ENCODE assay signal across 24 cellular contexts in genomic region chr1:164590592-164590991, GRCh38. TPM values are rescaled to one million over a fixed set of nuclear protein-coding genes. Genes with fewer than 3 reads are reported as not detected.
DNase-seq lines count a peak whose midpoint lies in the region; ATAC-seq, FAIRE-seq and TF ChIP-seq lines count a peak whose summit lies in the region.
"Had no signal": no experiment of that assay in that cellular context is flagged by ENCODE, and none has a peak within 500 bp of the region (broad histone marks: within the 10 kb centered on the region; RNA-seq: fewer than 3 reads in every experiment).

No MANE protein-coding gene starts in this region.

- no peak overlapping the region for H3K9ac ChIP-seq in mesenchymal stem cell (ENCODE audit: low read length)
- H3K9ac ChIP-seq: GM23248 had no signal

- DNase-seq in HEK293T (ENCODE audit: extremely low spot score): no peak
- no peak for DNase-seq in body of pancreas
- no peak for DNase-seq in mesenchymal stem cell
- DNase-seq in small intestine: no peak
- no peak for DNase-seq in activated gamma-delta T cell treated with Interleukin-2 at 50 U/mL for 16 hours
- no peak for DNase-seq in activated CD8-positive, alpha-beta T cell treated with anti-CD3 and anti-CD28 coated beads, Interleukin-2, amount 10 ng/mL, durations not matched to agents 7 days and 5 days
- DNase-seq: activated CD4-positive, alpha-beta T cell treated with anti-CD3 and anti-CD28 coated beads, Interleukin-2, amount 10 ng/mL, durations not matched to agents 7 days and 5 days; activated naive CD4-positive, alpha-beta T cell treated with Interleukin-2 at 50 U/mL for 16 hours; anterior cingulate cortex; CD8-positive, alpha-beta T cell; DMS79 treated with DMSO at 0.1 percent for 48 hours; GM23248; MV-4-11; natural killer cell; NCI-H1930; NCI-H446; NK-92 treated with Interleukin-12 subunit alpha and Interleukin-12 subunit beta, amount 100 ng/mL, for 24 hours; stimulated activated CD4-positive, alpha-beta T cell treated with anti-CD3 and anti-CD28 coated beads, Interleukin-15, amount 100 ng/mL, for 24 hours; upper lobe of right lung had no signal

- no peak for TF ChIP-seq CTCF in body of pancreas (IDR thresholded peaks at IDR 0.05)

- H3K18ac ChIP-seq in mesenchymal stem cell (ENCODE audit: low read depth in 1 of 2, low read length in 2 of 2): no peak overlapping the region

- no peaks in the 10 kb centered on the region for H3K9me3 ChIP-seq in body of pancreas
- H3K9me3 ChIP-seq in mesenchymal stem cell (ENCODE audit: control insufficient read depth, low read length): no peaks in the 10 kb centered on the region
- no peaks in the 10 kb centered on the region for H3K9me3 ChIP-seq in small intestine (ENCODE audit: control insufficient read depth, low read depth)
- H3K9me3 ChIP-seq: upper lobe of right lung had no signal

- no peak overlapping the region for H3K4me2 ChIP-seq in mesenchymal stem cell (ENCODE audit: low read length, poor library complexity, severe bottlenecking)

- no peak overlapping the region for H2AFZ ChIP-seq in mesenchymal stem cell (ENCODE audit: low read depth, low read length)
- H2AFZ ChIP-seq: GM23248 had no signal

- H3K4me1 Mint-ChIP-seq in activated CD8-positive, alpha-beta T cell treated with anti-CD3 and anti-CD28 coated beads, Interleukin-2, amount 10 ng/mL, durations not matched to agents 7 days and 5 days (ENCODE audit: low read depth): no peaks in the 10 kb centered on the region
- H3K4me1 Mint-ChIP-seq: activated CD4-positive, alpha-beta T cell treated with anti-CD3 and anti-CD28 coated beads, Interleukin-2, amount 10 ng/mL, durations not matched to agents 7 days and 5 days; natural killer cell; stimulated activated memory B cell treated with anti-CD40 and anti-IgM and Interleukin-4, amounts not matched to agents 10 μg/mL and 1 μg/mL and 100 μg/mL, for 72 hours had no signal

- POLR2A ChIA-PET in HEK293T (lab: Yijun Ruan, JAX): interaction anchor here (1.2 kb wide), 2 partner anchors 15 to 32 kb away, joined by 3 to 4 read pairs; partner anchors contain the start of gene PBX1
- POLR2A ChIA-PET in activated CD8-positive, alpha-beta T cell treated with anti-CD3 and anti-CD28 coated beads, Interleukin-2, amount 10 ng/mL, durations not matched to agents 7 days and 5 days (lab: Charles Lee): no interaction called here

- H2BK15ac ChIP-seq in mesenchymal stem cell (ENCODE audit: low read depth, poor library complexity, severe bottlenecking): no peak overlapping the region

- no peak overlapping the region for H3K4me3 ChIP-seq in body of pancreas
- no peak overlapping the region for H3K4me3 ChIP-seq in mesenchymal stem cell (ENCODE audit: insufficient read depth in 1 of 2, low read depth in 1 of 2, low read length in 2 of 2)
- no peak overlapping the region for H3K4me3 ChIP-seq in small intestine (ENCODE audit: low read depth in 1 of 2, low read length in 2 of 2)
- H3K4me3 ChIP-seq: GM23248, K562, upper lobe of right lung had no signal

- no peaks in the 10 kb centered on the region for H3K27me3 Mint-ChIP-seq in activated CD8-positive, alpha-beta T cell treated with anti-CD3 and anti-CD28 coated beads, Interleukin-2, amount 10 ng/mL, durations not matched to agents 7 days and 5 days (ENCODE audit: low read depth)
- H3K27me3 Mint-ChIP-seq: stimulated activated memory B cell treated with anti-CD40 and anti-IgM and Interleukin-4, amounts not matched to agents 10 μg/mL and 1 μg/mL and 100 μg/mL, for 72 hours had no signal

- WGBS in body of pancreas, 2 donors: 71 to 86% methylated on average over 5 of the region's 5 CpGs
- WGBS in mesenchymal stem cell: 79% methylated on average over 3 of the region's 5 CpGs
- 35 to 53% (median 52%) methylated on average over 5 of the region's 5 CpGs for WGBS in small intestine, 3 donors

- H4K91ac ChIP-seq in mesenchymal stem cell (ENCODE audit: low read length): no peak overlapping the region

- H3K9me3 Mint-ChIP-seq in activated CD8-positive, alpha-beta T cell treated with anti-CD3 and anti-CD28 coated beads, Interleukin-2, amount 10 ng/mL, durations not matched to agents 7 days and 5 days (ENCODE audit: insufficient read depth): no peaks in the 10 kb centered on the region
- H3K9me3 Mint-ChIP-seq: activated CD4-positive, alpha-beta T cell treated with anti-CD3 and anti-CD28 coated beads, Interleukin-2, amount 10 ng/mL, durations not matched to agents 7 days and 5 days; natural killer cell; stimulated activated memory B cell treated with anti-CD40 and anti-IgM and Interleukin-4, amounts not matched to agents 10 μg/mL and 1 μg/mL and 100 μg/mL, for 72 hours had no signal

- FAIRE-seq in small intestine (lab: Jason Lieb, UNC): no peak
- FAIRE-seq: K562 had no signal

- CTCF ChIA-PET in HEK293T (lab: Yijun Ruan, JAX): interaction anchor here (0.7 to 2.3 kb wide), 3 partner anchors 12 to 277 kb away, joined by 6 read pairs; no protein-coding TSS in a partner anchor
- CTCF ChIA-PET in activated CD8-positive, alpha-beta T cell treated with anti-CD3 and anti-CD28 coated beads, Interleukin-2, amount 10 ng/mL, durations not matched to agents 7 days and 5 days (lab: Charles Lee): no interaction called here

- H2BK120ac ChIP-seq in mesenchymal stem cell (ENCODE audit: low read depth, low read length): peak overlapping the region; percentile 1

- H3K36me3 ChIP-seq in body of pancreas (replicated peaks in 1 of 2; ENCODE audit: insufficient read depth in 1 of 2, low read depth in 2 of 2): no peaks in the 10 kb centered on the region
- peaks cover 0 to 26% of the 10 kb centered on the region in 2 experiments for H3K36me3 ChIP-seq in mesenchymal stem cell (ENCODE audit: control insufficient read depth in 1 of 2, insufficient read depth in 2 of 2, low read depth in 1 of 2, low read length in 2 of 2)
- peaks cover 0 to 4% of the 10 kb centered on the region in 2 donors for H3K36me3 ChIP-seq in small intestine (ENCODE audit: control insufficient read depth in 2 of 2, insufficient read depth in 2 of 2, low read length in 2 of 2)

- no peak overlapping the region for H2BK12ac ChIP-seq in mesenchymal stem cell (ENCODE audit: low read length in 2 of 2)

- H3K27me3 ChIP-seq in body of pancreas (no peaks in the 10 kb centered on the region), mesenchymal stem cell (ENCODE audit: control insufficient read depth in 1 of 2, insufficient read depth in 1 of 2, low read length in 2 of 2) (no peaks in the 10 kb centered on the region), small intestine (ENCODE audit: control insufficient read depth in 2 of 2, insufficient read depth in 2 of 2, low read length in 2 of 2) (no peaks in the 10 kb centered on the region)
- H3K27me3 ChIP-seq: upper lobe of right lung had no signal

- peaks cover 12% of the 10 kb centered on the region for H3K79me1 ChIP-seq in mesenchymal stem cell (replicated peaks; ENCODE audit: low read length, poor library complexity, severe bottlenecking)

- no peak overlapping the region for H4K8ac ChIP-seq in mesenchymal stem cell (ENCODE audit: low read length)

- H2BK5ac ChIP-seq in mesenchymal stem cell (ENCODE audit: low read depth, low read length, poor library complexity, severe bottlenecking): no peak overlapping the region

- H3K14ac ChIP-seq in mesenchymal stem cell (ENCODE audit: low read length in 2 of 2): no peak overlapping the region

- no peak for TF ChIP-seq POLR2A in body of pancreas (IDR thresholded peaks at IDR 0.05)

- H3K27ac ChIP-seq in body of pancreas (peak overlapping the region; percentile 26 to 70 (median 62)), mesenchymal stem cell (ENCODE audit: low read length, poor library complexity, severe bottlenecking) (no peak overlapping the region), small intestine (ENCODE audit: low read depth in 1 of 2, low read length in 1 of 2) (peak overlapping the region; percentile 35 to 43)
- H3K27ac ChIP-seq: GM23248, RWPE1, upper lobe of right lung had no signal

- no peak overlapping the region for H3K4me3 Mint-ChIP-seq in activated CD8-positive, alpha-beta T cell treated with anti-CD3 and anti-CD28 coated beads, Interleukin-2, amount 10 ng/mL, durations not matched to agents 7 days and 5 days
- H3K4me3 Mint-ChIP-seq: activated CD4-positive, alpha-beta T cell treated with anti-CD3 and anti-CD28 coated beads, Interleukin-2, amount 10 ng/mL, durations not matched to agents 7 days and 5 days; CD8-positive, alpha-beta T cell; natural killer cell; stimulated activated memory B cell treated with anti-CD40 and anti-IgM and Interleukin-4, amounts not matched to agents 10 μg/mL and 1 μg/mL and 100 μg/mL, for 72 hours had no signal

- peak; percentile 3 for ATAC-seq in body of pancreas
- ATAC-seq in activated CD8-positive, alpha-beta T cell treated with anti-CD3 and anti-CD28 coated beads, Interleukin-2, amount 10 ng/mL, durations not matched to agents 7 days and 5 days: no peak
- no peak for ATAC-seq in GM21619 (IDR thresholded peaks at IDR 0.05; ENCODE audit: unreplicated experiment)
- no peak for ATAC-seq in HG02852 (IDR thresholded peaks at IDR 0.05; ENCODE audit: unreplicated experiment)
- ATAC-seq: CD8-positive, alpha-beta T cell; K562; natural killer cell; stimulated activated memory B cell treated with anti-CD40 and anti-IgM and Interleukin-4, amounts not matched to agents 10 μg/mL and 1 μg/mL and 100 μg/mL, for 72 hours; upper lobe of right lung had no signal

- H3K23ac ChIP-seq in mesenchymal stem cell (ENCODE audit: low read length in 2 of 2): no peak overlapping the region

- H3K4me1 ChIP-seq in body of pancreas (peaks cover 65% of the 10 kb centered on the region), mesenchymal stem cell (ENCODE audit: control insufficient read depth, insufficient read depth, low read depth, low read length) (peaks cover 13% of the 10 kb centered on the region), small intestine (ENCODE audit: control insufficient read depth in 2 of 2, insufficient read depth in 1 of 2, low read depth in 1 of 2, low read length in 1 of 2) (peaks cover 2 to 18% of the 10 kb centered on the region in 2 donors)

- H3K27ac Mint-ChIP-seq in activated CD8-positive, alpha-beta T cell treated with anti-CD3 and anti-CD28 coated beads, Interleukin-2, amount 10 ng/mL, durations not matched to agents 7 days and 5 days: no peak overlapping the region
- H3K27ac Mint-ChIP-seq: activated CD4-positive, alpha-beta T cell treated with anti-CD3 and anti-CD28 coated beads, Interleukin-2, amount 10 ng/mL, durations not matched to agents 7 days and 5 days; CD8-positive, alpha-beta T cell; natural killer cell; stimulated activated memory B cell treated with anti-CD40 and anti-IgM and Interleukin-4, amounts not matched to agents 10 μg/mL and 1 μg/mL and 100 μg/mL, for 72 hours had no signal

- no peak overlapping the region for H2AK5ac ChIP-seq in mesenchymal stem cell (ENCODE audit: low read length, severe bottlenecking)

- H3K36me3 Mint-ChIP-seq in activated CD8-positive, alpha-beta T cell treated with anti-CD3 and anti-CD28 coated beads, Interleukin-2, amount 10 ng/mL, durations not matched to agents 7 days and 5 days (ENCODE audit: low read depth): no peaks in the 10 kb centered on the region
- H3K36me3 Mint-ChIP-seq: CD8-positive, alpha-beta T cell; natural killer cell; stimulated activated memory B cell treated with anti-CD40 and anti-IgM and Interleukin-4, amounts not matched to agents 10 μg/mL and 1 μg/mL and 100 μg/mL, for 72 hours had no signal

- no peak overlapping the region for H3K4ac ChIP-seq in mesenchymal stem cell (ENCODE audit: low read depth in 1 of 2, low read length in 2 of 2)

- intact Hi-C loops in body of pancreas (cut with DNase I): no loop called here

RNA-seq across cellular contexts. Expression of gene PBX1, which starts 31.6 kb away (rescaled TPM):
- 100 to 1,000 TPM in 1 of 2 donors, 10 to 100 TPM in 1; 83.1 to 111 TPM for total RNA-seq in body of pancreas
- polyA plus RNA-seq in mesenchymal stem cell (2013, experiment 1 of 2): 32.7 TPM
- 33.2 TPM for polyA plus RNA-seq in mesenchymal stem cell (2013, experiment 2 of 2)
- 10 to 100 TPM; 12.5 to 16.4 (median 12.7) TPM for polyA plus RNA-seq in small intestine
- total RNA-seq in activated CD8-positive, alpha-beta T cell treated with anti-CD3 and anti-CD28 coated beads, Interleukin-2, amount 10 ng/mL, durations not matched to agents 7 days and 5 days: not detected

Comparison
In these comparisons a context has a peak if more than half of its experiments do, and no peak if none do; other contexts are left out.
1. RNA of gene PBX1, which starts 31.6 kb away (total RNA-seq): 83.1 to 111 TPM in body of pancreas; not detected in activated CD8-positive, alpha-beta T cell treated with anti-CD3 and anti-CD28 coated beads, Interleukin-2, amount 10 ng/mL, durations not matched to agents 7 days and 5 days; every median in the first group is over 10 times any median in the second.